In the genomic region with DNA sequence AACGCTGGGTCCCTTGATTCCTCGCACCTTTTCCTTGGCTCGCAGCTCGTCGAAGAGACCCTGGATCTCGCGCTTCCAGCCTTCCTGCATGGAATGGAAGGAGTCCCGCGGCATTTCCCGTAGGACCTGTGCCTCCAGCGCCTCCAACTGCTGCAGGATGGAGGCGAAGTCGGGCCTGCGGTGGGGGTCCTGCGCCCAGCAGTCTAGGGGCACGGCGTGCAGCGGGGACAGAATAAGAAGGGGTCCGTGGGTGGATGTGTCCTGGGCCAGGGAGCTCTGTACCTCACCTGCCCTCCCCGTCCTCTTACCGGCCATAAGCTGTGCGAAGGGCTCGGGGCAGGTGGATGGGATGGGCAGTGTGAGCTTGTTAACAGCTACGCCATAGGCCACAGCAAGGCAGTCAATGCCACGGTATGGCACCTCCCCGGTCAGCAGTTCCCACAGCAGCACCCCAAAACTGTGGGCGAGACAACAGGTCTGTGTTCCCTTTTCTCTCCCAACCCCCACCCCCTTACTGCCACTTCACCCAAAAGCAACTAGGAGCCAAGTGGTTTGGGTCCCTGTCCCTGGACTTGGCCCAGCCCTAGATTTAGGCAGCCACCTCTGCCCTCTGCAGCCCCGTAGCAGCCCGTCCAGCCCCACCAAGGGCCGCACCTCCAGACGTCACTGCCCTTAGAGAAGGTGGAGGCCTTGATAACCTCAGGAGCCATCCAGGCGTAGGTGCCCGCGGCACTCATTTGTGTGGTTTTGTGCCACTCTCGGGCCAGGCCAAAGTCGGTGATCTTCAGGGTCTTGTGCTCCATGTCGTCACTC, we compare ENCODE assay signal across 9 cellular contexts. TPM values are rescaled to one million over a fixed set of nuclear protein-coding genes. Genes with fewer than 3 reads are reported as not detected.
DNase-seq lines count a peak whose midpoint lies in the region; ATAC-seq and TF ChIP-seq lines count a peak whose summit lies in the region.
"Had no signal": no experiment of that assay in that cellular context is flagged by ENCODE, and none has a peak within 500 bp of the region (broad histone marks: within the 10 kb centered on the region; RNA-seq: fewer than 3 reads in every experiment).

No MANE protein-coding gene starts in this region.

- H3K4me1 Mint-ChIP-seq in type B pancreatic cell (ENCODE audit: unreplicated experiment): peaks cover 23% of the 10 kb centered on the region

- peak overlapping the region; percentile 44 for H3K27ac ChIP-seq in cardiac muscle cell

- H3K4me3 ChIP-seq in cardiac muscle cell: peak overlapping the region; percentile 8
- H3K4me3 ChIP-seq in iPS-15b (ENCODE audit: low read depth, low read length): peak overlapping the region; percentile 55

- DNase-seq in cardiac muscle cell (ENCODE audit: low read depth in 1 of 2, low spot score in 1 of 2) (no peak), Right ventricle myocardium inferior (ENCODE audit: missing footprints) (no peak), type B pancreatic cell (ENCODE audit: extremely low spot score, unreplicated experiment) (no peak), activated gamma-delta T cell (lab: John Stamatoyannopoulos, UW) (no peak)

- H3K36me3 Mint-ChIP-seq in type B pancreatic cell: peaks cover 13% of the 10 kb centered on the region

- no peak for TF ChIP-seq CTCF in cardiac muscle cell (IDR thresholded peaks at IDR 0.05; ENCODE audit: low read depth, low read length)
- no peak for TF ChIP-seq CTCF in type B pancreatic cell (conservative IDR thresholded peaks at IDR 0.05)

- H3K36me3 ChIP-seq in cardiac muscle cell (peaks cover 8% of the 10 kb centered on the region), iPS-15b (ENCODE audit: control insufficient read depth, insufficient read depth, low read length) (peaks cover 13% of the 10 kb centered on the region)

- H3K9me3 Mint-ChIP-seq in type B pancreatic cell: no peaks in the 10 kb centered on the region
- H3K9me3 Mint-ChIP-seq: activated naive CD4-positive, alpha-beta T cell treated with anti-CD3 and anti-CD28 coated beads, Interleukin-2, amount 50 U/mL, for 24 hours; HFFc6 had no signal

- H3K9me3 ChIP-seq in cardiac muscle cell (ENCODE audit: low read depth): no peaks in the 10 kb centered on the region
- H3K9me3 ChIP-seq in iPS-15b (ENCODE audit: control insufficient read depth, insufficient read depth, low read length): no peaks in the 10 kb centered on the region

- H3K27me3 ChIP-seq in cardiac muscle cell (no peaks in the 10 kb centered on the region), iPS-15b (ENCODE audit: control insufficient read depth, insufficient read depth, low read length) (peaks cover 2% of the 10 kb centered on the region)

- peaks cover 4% of the 10 kb centered on the region for H3K4me1 ChIP-seq in cardiac muscle cell (ENCODE audit: low read depth)
- no peaks in the 10 kb centered on the region for H3K4me1 ChIP-seq in iPS-15b (ENCODE audit: control insufficient read depth, insufficient read depth, low read length)

- no peak overlapping the region for H3K27ac Mint-ChIP-seq in type B pancreatic cell
- H3K27ac Mint-ChIP-seq: activated naive CD4-positive, alpha-beta T cell treated with anti-CD3 and anti-CD28 coated beads, Interleukin-2, amount 50 U/mL, for 24 hours; HFFc6 had no signal

- no peaks in the 10 kb centered on the region for H3K27me3 Mint-ChIP-seq in type B pancreatic cell
- H3K27me3 Mint-ChIP-seq: activated naive CD4-positive, alpha-beta T cell treated with anti-CD3 and anti-CD28 coated beads, Interleukin-2, amount 50 U/mL, for 24 hours had no signal

- H3K4me3 Mint-ChIP-seq in type B pancreatic cell: peak overlapping the region; percentile 52
- H3K4me3 Mint-ChIP-seq: activated naive CD4-positive, alpha-beta T cell treated with anti-CD3 and anti-CD28 coated beads, Interleukin-2, amount 50 U/mL, for 24 hours; HFFc6 had no signal

- intact Hi-C loops in Right ventricle myocardium inferior (cut with DNase I): no loop called here

- ATAC-seq in Right ventricle myocardium inferior (no peak), GM18909 (IDR thresholded peaks at IDR 0.05; ENCODE audit: poor library complexity, unreplicated experiment) (no peak)

- peak overlapping the region; percentile 47 for H3K9ac ChIP-seq in iPS-15b (ENCODE audit: low read depth, low read length)

RNA-seq across cellular contexts. Expression of gene MAP3K11, which starts 6.2 kb away (rescaled TPM):
- 44.8 and 63.1 TPM in 2 replicates for total RNA-seq in cardiac muscle cell
- 25.9 and 31.2 TPM in 2 replicates for polyA plus RNA-seq in cardiac muscle cell
- 40.0 TPM for total RNA-seq in Right ventricle myocardium inferior
- 56.7 and 61.9 TPM in 2 replicates for total RNA-seq in type B pancreatic cell (ENCODE audit: low replicate concordance)

RNA-seq across cellular contexts. Expression of gene PCNX3, which starts 7.8 kb away (rescaled TPM):
- 40.9 and 42.7 TPM in 2 replicates for total RNA-seq in cardiac muscle cell
- 18.9 and 22.0 TPM in 2 replicates for polyA plus RNA-seq in cardiac muscle cell
- total RNA-seq in Right ventricle myocardium inferior: 12.4 TPM
- total RNA-seq in type B pancreatic cell (ENCODE audit: low replicate concordance): 44.9 and 49.2 TPM in 2 replicates

RNA-seq across cellular contexts. Expression of gene KCNK7, which starts 12.2 kb away (rescaled TPM):
- total RNA-seq in cardiac muscle cell (0.25 TPM in 1 of 2 replicates, not detected in the other), Right ventricle myocardium inferior (0.43 TPM), type B pancreatic cell (ENCODE audit: low replicate concordance) (0.36 and 1.1 TPM in 2 replicates)
- not detected in 2 replicates for polyA plus RNA-seq in cardiac muscle cell
- total RNA-seq: frontal cortex had no signal

RNA-seq across cellular contexts. Expression of gene SIPA1, which starts 30.1 kb away (rescaled TPM):
- total RNA-seq in cardiac muscle cell: 17.3 and 25.9 TPM in 2 replicates
- polyA plus RNA-seq in cardiac muscle cell: 21.6 and 33.7 TPM in 2 replicates
- total RNA-seq in Right ventricle myocardium inferior: 28.2 TPM
- 26.5 and 26.8 TPM in 2 replicates for total RNA-seq in type B pancreatic cell (ENCODE audit: low replicate concordance)

RNA-seq across cellular contexts. Expression of gene EHBP1L1, which starts 32.0 kb away (rescaled TPM):
- total RNA-seq in cardiac muscle cell (14.9 and 50.5 TPM in 2 replicates), Right ventricle myocardium inferior (61.0 TPM), type B pancreatic cell (ENCODE audit: low replicate concordance) (10.9 and 14.7 TPM in 2 replicates)
- 14.2 and 30.0 TPM in 2 replicates for polyA plus RNA-seq in cardiac muscle cell
